In the genomic region with DNA sequence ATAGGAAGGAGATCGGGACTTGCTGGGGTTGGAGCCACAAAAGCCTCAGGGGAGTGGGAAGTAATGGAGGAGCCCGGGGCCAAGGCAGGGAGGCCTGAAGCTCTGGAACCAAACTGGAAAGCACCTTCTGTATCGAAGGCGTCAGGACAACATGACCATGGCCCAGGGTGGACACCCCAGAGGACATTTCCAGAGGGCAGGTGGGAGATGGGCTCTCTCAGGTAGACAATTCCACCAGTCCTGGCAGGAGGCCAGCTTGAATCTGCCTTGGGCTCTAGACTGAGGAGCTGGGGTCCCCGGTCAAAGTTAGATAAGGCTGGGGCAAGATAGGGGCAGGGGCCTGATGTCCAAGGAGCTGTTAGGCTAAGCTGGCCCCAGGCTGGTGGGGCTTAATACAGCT, we compare ENCODE assay signal across 14 cellular contexts.
DNase-seq lines count a peak whose midpoint lies in the region; ATAC-seq and TF ChIP-seq lines count a peak whose summit lies in the region.
"Had no signal": no experiment of that assay in that cellular context is flagged by ENCODE, and none has a peak within 500 bp of the region (broad histone marks: within the 10 kb centered on the region; RNA-seq: fewer than 3 reads in every experiment).

No MANE protein-coding gene starts in this region.

- peaks cover 5 to 10% of the 10 kb centered on the region in 2 donors for H3K4me1 Mint-ChIP-seq in effector memory CD8-positive, alpha-beta T cell (ENCODE audit: low read depth in 2 of 2)
- H3K4me1 Mint-ChIP-seq in osteocyte (ENCODE audit: unreplicated experiment), result no peaks in the 10 kb centered on the region
- H3K4me1 Mint-ChIP-seq: CD14-positive monocyte, GM23338 had no signal

- H3K9me3 Mint-ChIP-seq in effector memory CD8-positive, alpha-beta T cell, result peaks cover 0 to 3% of the 10 kb centered on the region in 2 donors
- peaks cover 5% of the 10 kb centered on the region for H3K9me3 Mint-ChIP-seq in osteocyte (ENCODE audit: unreplicated experiment)
- H3K9me3 Mint-ChIP-seq: CD8-positive, alpha-beta T cell; GM23338 had no signal

- H3K27me3 ChIP-seq in esophagus muscularis mucosa, result no peaks in the 10 kb centered on the region

- TF ChIP-seq CTCF in osteocyte (IDR thresholded peaks at IDR 0.05) (no peak), esophagus muscularis mucosa (IDR thresholded peaks at IDR 0.05) (no peak)

- H3K4me3 ChIP-seq in esophagus muscularis mucosa, result no peak overlapping the region
- H3K4me3 ChIP-seq: GM23338 had no signal

- peak overlapping the region; percentile 36 to 44 for H3K27ac Mint-ChIP-seq in effector memory CD8-positive, alpha-beta T cell
- no peak overlapping the region for H3K27ac Mint-ChIP-seq in osteocyte (ENCODE audit: unreplicated experiment)
- H3K27ac Mint-ChIP-seq: CD8-positive, alpha-beta T cell; GM23338 had no signal

- H3K27me3 Mint-ChIP-seq in effector memory CD8-positive, alpha-beta T cell, result no peaks in the 10 kb centered on the region
- H3K27me3 Mint-ChIP-seq in osteocyte (ENCODE audit: unreplicated experiment), result no peaks in the 10 kb centered on the region

- H3K4me3 Mint-ChIP-seq in effector memory CD8-positive, alpha-beta T cell, result no peak overlapping the region
- no peak overlapping the region for H3K4me3 Mint-ChIP-seq in osteocyte (ENCODE audit: unreplicated experiment)
- H3K4me3 Mint-ChIP-seq: CD14-positive monocyte; CD8-positive, alpha-beta T cell; GM23338 had no signal

- no peak for TF ChIP-seq EP300 in esophagus muscularis mucosa (IDR thresholded peaks at IDR 0.05)

- H3K4me1 ChIP-seq in esophagus muscularis mucosa, result no peaks in the 10 kb centered on the region

- H3K27ac ChIP-seq in esophagus muscularis mucosa (replicated peaks in 1 of 4), result no peak overlapping the region

- intact Hi-C loops in Right ventricle myocardium inferior (cut with DNase I) (no loop called here), left cardiac atrium (cut with DNase I) (no loop called here), esophagus muscularis mucosa (cut with DNase I) (no loop called here)

- no peak for ATAC-seq in Right ventricle myocardium inferior
- ATAC-seq in left cardiac atrium, result no peak
- ATAC-seq in effector memory CD8-positive, alpha-beta T cell (replicated peaks), result no peak
- ATAC-seq: CD8-positive, alpha-beta T cell; GM23338 had no signal

- peaks cover 3% of the 10 kb centered on the region for H3K36me3 Mint-ChIP-seq in effector memory CD8-positive, alpha-beta T cell (ENCODE audit: insufficient read depth)
- H3K36me3 Mint-ChIP-seq in osteocyte (ENCODE audit: unreplicated experiment), result no peaks in the 10 kb centered on the region
- H3K36me3 Mint-ChIP-seq: CD8-positive, alpha-beta T cell had no signal

- no peaks in the 10 kb centered on the region for H3K9me3 ChIP-seq in esophagus muscularis mucosa

- WGBS in esophagus muscularis mucosa, result 95% methylated on average over 5 of the region's 5 CpGs

- DNase-seq in Right ventricle myocardium inferior (ENCODE audit: missing footprints), result peak; percentile 14
- no peak for DNase-seq in left cardiac atrium
- no peak for DNase-seq in effector memory CD8-positive, alpha-beta T cell
- peak; percentile 76 for DNase-seq in osteocyte (ENCODE audit: extremely low spot score, unreplicated experiment)
- DNase-seq in esophagus muscularis mucosa (ENCODE audit: extremely low spot score), result no peak
- no peak for DNase-seq in NCI-H510A treated with DMSO at 0.1 percent for 48 hours (lab: John Stamatoyannopoulos, UW)
- no peak for DNase-seq in NCI-H2227 treated with DMSO at 0.1 percent for 48 hours (lab: John Stamatoyannopoulos, UW)
- DNase-seq: COR-L47, DND-41, GDM1, H7 had no signal

- no peak for TF ChIP-seq POLR2A in esophagus muscularis mucosa (IDR thresholded peaks at IDR 0.05; ENCODE audit: low read depth)

- no peaks in the 10 kb centered on the region for H3K36me3 ChIP-seq in esophagus muscularis mucosa

Comparison
In these comparisons a context has a peak if more than half of its experiments do, and no peak if none do; other contexts are left out.
1. DNase-seq: peak in Right ventricle myocardium inferior (single experiment) and osteocyte (single experiment); none in left cardiac atrium (single experiment), effector memory CD8-positive, alpha-beta T cell (0 of 3), esophagus muscularis mucosa (single experiment), NCI-H510A treated with DMSO at 0.1 percent for 48 hours (single experiment) and NCI-H2227 treated with DMSO at 0.1 percent for 48 hours (single experiment).